ENCODE assay signal across 9 cellular contexts in the genomic region with DNA sequence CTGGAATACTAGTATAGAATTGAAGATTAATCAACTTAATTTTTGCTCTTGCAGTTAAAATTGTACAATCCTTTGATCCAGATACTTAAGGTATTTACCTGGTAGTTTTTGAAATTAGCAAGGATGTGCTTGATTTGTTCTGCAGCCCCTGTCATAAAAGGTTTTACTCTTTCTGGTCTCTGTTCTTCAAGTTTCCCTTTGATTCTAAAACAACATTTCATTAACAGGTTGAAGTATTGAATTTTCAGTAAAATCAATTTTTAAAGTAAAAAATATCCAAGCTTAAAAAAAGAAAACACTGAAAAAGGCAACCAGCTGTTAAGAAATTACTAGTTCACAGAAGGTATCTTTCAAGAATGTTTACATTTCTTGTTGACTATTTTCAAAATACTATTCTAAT. TPM values are rescaled to one million over a fixed set of nuclear protein-coding genes. Genes with fewer than 3 reads are reported as not detected.
DNase-seq lines count a peak whose midpoint lies in the region; ATAC-seq and TF ChIP-seq lines count a peak whose summit lies in the region.
"Had no signal": no experiment of that assay in that cellular context is flagged by ENCODE, and none has a peak within 500 bp of the region (broad histone marks: within the 10 kb centered on the region; RNA-seq: fewer than 3 reads in every experiment).

No MANE protein-coding gene starts in this region.

- peaks cover 36% of the 10 kb centered on the region for H3K36me3 ChIP-seq in H7 (replicated peaks; ENCODE audit: control insufficient read depth, insufficient read depth, low read length)

- no peak for ATAC-seq in GM21529 (IDR thresholded peaks at IDR 0.05; ENCODE audit: unreplicated experiment)

- no peak for DNase-seq in H7
- no peak for DNase-seq in foreskin fibroblast
- no peak for DNase-seq in skeletal muscle cell (ENCODE audit: low read depth)
- DNase-seq in NCI-H526 (lab: John Stamatoyannopoulos, UW) = no peak
- no peak for DNase-seq in stimulated activated CD4-positive, alpha-beta T cell treated with anti-CD3 and anti-CD28 coated beads, Interleukin-4, amount 100 ng/mL, for 4 hours
- no peak for DNase-seq in DMS114 treated with DMSO at 0.1 percent for 48 hours (lab: John Stamatoyannopoulos, UW; ENCODE audit: unreplicated experiment)
- DNase-seq: dermis blood vessel endothelial cell had no signal

- no peaks in the 10 kb centered on the region for H3K27me3 ChIP-seq in H7 (ENCODE audit: control insufficient read depth, insufficient read depth, low read length)

- H3K4me3 ChIP-seq in H7 (ENCODE audit: insufficient read depth, low read depth, low read length) (peak overlapping the region; percentile 98; the same call in 1 of the 2 replicates), WI38 (ENCODE audit: low read depth, low read length) (peak overlapping the region; percentile 91), foreskin fibroblast (ENCODE audit: low read depth in 1 of 2, low read length in 2 of 2) (peak overlapping the region; percentile 66 to 97), skeletal muscle cell (ENCODE audit: low read depth, low read length) (peak overlapping the region; percentile 95)

- TF ChIP-seq CTCF in WI38 (IDR thresholded peaks at IDR 0.05; ENCODE audit: low read depth, low read length) = no peak
- no peak for TF ChIP-seq CTCF in foreskin fibroblast (IDR thresholded peaks at IDR 0.05; ENCODE audit: low read depth, low read length)

RNA-seq across cellular contexts. Expression of a gene that starts 1.6 kb away (rescaled TPM):
- 1,060 and 1,417 TPM in 2 replicates for total RNA-seq in H7 (2014; rRNA removed; shearing (Covaris generic))
